Comparison of ENCODE assay signal across 13 cellular contexts in genomic region chr5:132750471-132751230, GRCh38. TPM values are rescaled to one million over a fixed set of nuclear protein-coding genes. Genes with fewer than 3 reads are reported as not detected.
DNase-seq lines count a peak whose midpoint lies in the region; ATAC-seq lines count a peak whose summit lies in the region.
"Had no signal": no experiment of that assay in that cellular context is flagged by ENCODE, and none has a peak within 500 bp of the region (broad histone marks: within the 10 kb centered on the region; RNA-seq: fewer than 3 reads in every experiment).

No MANE protein-coding gene starts in this region.

- peak; percentile 64 for DNase-seq in activated CD4-positive, alpha-beta T cell treated with anti-CD3 and anti-CD28 coated beads, Interleukin-2, amount 10 ng/mL, durations not matched to agents 24 days and 14 days
- DNase-seq in activated CD4-positive, alpha-beta T cell treated with anti-CD3 and anti-CD28 coated beads, Interleukin-2, amount 50 U/mL, for 48 hours = no peak
- DNase-seq in sciatic nerve (ENCODE audit: low spot score) (no peak), cerebellar cortex (ENCODE audit: low spot score) (no peak), amygdala (lab: John Stamatoyannopoulos, UW) (no peak), NK-92 (lab: John Stamatoyannopoulos, UW; ENCODE audit: unreplicated experiment) (no peak)
- DNase-seq: NCI-H446 had no signal

- ATAC-seq in GM21390 (IDR thresholded peaks at IDR 0.05; ENCODE audit: unreplicated experiment) (peak; percentile 43), HG03460 (IDR thresholded peaks at IDR 0.05; ENCODE audit: unreplicated experiment) (peak; percentile 50), sciatic nerve (peak; percentile 11)
- ATAC-seq: naive thymus-derived CD8-positive, alpha-beta T cell had no signal

- H3K36me3 Mint-ChIP-seq in activated CD4-positive, alpha-beta T cell treated with anti-CD3 and anti-CD28 coated beads, Interleukin-2, amount 10 ng/mL, durations not matched to agents 24 days and 14 days (ENCODE audit: low read depth) = peaks cover 37% of the 10 kb centered on the region

- H3K4me3 Mint-ChIP-seq in activated CD4-positive, alpha-beta T cell treated with anti-CD3 and anti-CD28 coated beads, Interleukin-2, amount 10 ng/mL, durations not matched to agents 24 days and 14 days = peak overlapping the region; percentile 60

- no peaks in the 10 kb centered on the region for H3K9me3 Mint-ChIP-seq in activated CD4-positive, alpha-beta T cell treated with anti-CD3 and anti-CD28 coated beads, Interleukin-2, amount 10 ng/mL, durations not matched to agents 24 days and 14 days
- H3K9me3 Mint-ChIP-seq: naive thymus-derived CD8-positive, alpha-beta T cell had no signal

- H3K27ac Mint-ChIP-seq in activated CD4-positive, alpha-beta T cell treated with anti-CD3 and anti-CD28 coated beads, Interleukin-2, amount 10 ng/mL, durations not matched to agents 24 days and 14 days = peak overlapping the region; percentile 82

- intact Hi-C loops in activated CD4-positive, alpha-beta T cell treated with anti-CD3 and anti-CD28 coated beads, Interleukin-2, amount 10 ng/mL, durations not matched to agents 24 days and 14 days (cut with micrococcal nuclease) = loop anchor here (1.0 to 2.0 kb wide), 6 partner anchors 13 to 224 kb away; partner anchors contain the start of gene KIF3A
- intact Hi-C loops in sciatic nerve (cut with DNase I) = no loop called here

- H3K4me1 Mint-ChIP-seq in activated CD4-positive, alpha-beta T cell treated with anti-CD3 and anti-CD28 coated beads, Interleukin-2, amount 10 ng/mL, durations not matched to agents 24 days and 14 days = peaks cover 63% of the 10 kb centered on the region

- peaks cover 4% of the 10 kb centered on the region for H3K27me3 Mint-ChIP-seq in activated CD4-positive, alpha-beta T cell treated with anti-CD3 and anti-CD28 coated beads, Interleukin-2, amount 10 ng/mL, durations not matched to agents 24 days and 14 days

RNA-seq across cellular contexts. Expression of gene CCNI2, which starts 3.4 kb away (rescaled TPM):
- total RNA-seq in activated CD4-positive, alpha-beta T cell treated with anti-CD3 and anti-CD28 coated beads, Interleukin-2, amount 10 ng/mL, durations not matched to agents 24 days and 14 days = 39.5 and 42.7 TPM in 2 replicates
- 0.36 TPM for total RNA-seq in sciatic nerve
- total RNA-seq: fibroblast of lung, M059J, SJSA1 had no signal

RNA-seq across cellular contexts. Expression of gene KIF3A, which starts 13.3 kb away (rescaled TPM):
- total RNA-seq in activated CD4-positive, alpha-beta T cell treated with anti-CD3 and anti-CD28 coated beads, Interleukin-2, amount 10 ng/mL, durations not matched to agents 24 days and 14 days = 44.2 and 51.9 TPM in 2 replicates
- 20.7 TPM for total RNA-seq in sciatic nerve

RNA-seq across cellular contexts. Expression of gene SEPTIN8, which starts 26.4 kb away (rescaled TPM):
- 43.8 and 45.4 TPM in 2 replicates for total RNA-seq in activated CD4-positive, alpha-beta T cell treated with anti-CD3 and anti-CD28 coated beads, Interleukin-2, amount 10 ng/mL, durations not matched to agents 24 days and 14 days
- total RNA-seq in sciatic nerve = 59.3 TPM

Comparison
In these comparisons a context has a peak if more than half of its experiments do, and no peak if none do; other contexts are left out.
1. RNA of gene CCNI2, which starts 3.4 kb away (total RNA-seq): 39.5 to 42.7 TPM in activated CD4-positive, alpha-beta T cell treated with anti-CD3 and anti-CD28 coated beads, Interleukin-2, amount 10 ng/mL, durations not matched to agents 24 days and 14 days; 0.36 TPM in sciatic nerve (single experiment); every median in the first group is over 10 times any median in the second.
2. Peak in every context shown above with its lines, with median percentiles within 50 percentile points of each other: ATAC-seq.